1 cellular context compared by ENCODE assay signal in genomic region chr10:82922755-82923154, GRCh38.
TF ChIP-seq lines count a peak whose summit lies in the region.

No MANE protein-coding gene starts in this region.

TF ChIP-seq in SK-N-SH treated with all-trans-retinoic acid at 6 μM for 48 hours, 23 proteins besides CTCF, POLR2A, EP300 and RAD21:
- TF ChIP-seq POU6F1 (CRISPR knock-in tag; IDR thresholded peaks at IDR 0.05; ENCODE audit: borderline replicate concordance, low read depth) = no peak
- no peak for TF ChIP-seq ZNF565 (CRISPR knock-in tag; conservative IDR thresholded peaks at IDR 0.05; ENCODE audit: low read depth)
- TF ChIP-seq ZNF70 (CRISPR knock-in tag; IDR thresholded peaks at IDR 0.05) = no peak
